Comparison of ENCODE assay signal across 8 cellular contexts in genomic region chr3:57060089-57060829, GRCh38. TPM values are rescaled to one million over a fixed set of nuclear protein-coding genes. Genes with fewer than 3 reads are reported as not detected.
DNase-seq lines count a peak whose midpoint lies in the region; ATAC-seq and TF ChIP-seq lines count a peak whose summit lies in the region.

SPATA12 (plus strand) TSS chr3:57060664; CDS start chr3:57073695, 13,031 bp downstream.

- POLR2A ChIA-PET in PC-3 (lab: Charles Lee; ENCODE audit: unreplicated experiment): interaction anchor here (0.5 kb wide), 1 partner anchor 62 kb away, joined by 6 read pairs; no protein-coding TSS in a partner anchor
- POLR2A ChIA-PET in CD4-positive, alpha-beta memory T cell (lab: Charles Lee; ENCODE audit: partially characterized antibody): no interaction called here

- no TSS peak for BruUV-seq in PC-3 (replicated peaks; lab: Mats Ljungman, UMichigan)

- no peak for TF ChIP-seq EP300 in esophagus muscularis mucosa (IDR thresholded peaks at IDR 0.05)

- 0 out of 2 replicates have a peak, but pooled peaks cover 8% of the 10 kb centered on the region for H3K79me2 ChIP-seq in PC-3 (ENCODE audit: low read length)

- H3K36me3 Mint-ChIP-seq in CD4-positive, alpha-beta memory T cell: no peaks in the 10 kb centered on the region

- no peaks in the 10 kb centered on the region for H3K27me3 ChIP-seq in PC-3 (ENCODE audit: low read length)
- no peaks in the 10 kb centered on the region for H3K27me3 ChIP-seq in esophagus muscularis mucosa
- H3K27me3 ChIP-seq in mucosa of stomach (ENCODE audit: control insufficient read depth, insufficient read depth, low read length): no peaks in the 10 kb centered on the region
- no peaks in the 10 kb centered on the region for H3K27me3 ChIP-seq in CD4-positive, alpha-beta memory T cell (ENCODE audit: insufficient read depth, low read length)

- peaks cover 4% of the 10 kb centered on the region for H3F3A ChIP-seq in PC-3 (ENCODE audit: low read length, unreplicated experiment)

- H3K4me2 ChIP-seq in PC-3 (ENCODE audit: low read length): peak within 1 kb of the TSS; percentile 82

- H3K9ac ChIP-seq in PC-3 (ENCODE audit: low read length): peak within 1 kb of the TSS; percentile 66
- H3K9ac ChIP-seq in mucosa of stomach (ENCODE audit: low read length): peak within 1 kb of the TSS; percentile 50

- CTCF ChIA-PET in PC-3 (lab: Charles Lee): interaction anchor here (0.6 to 0.7 kb wide), 4 partner anchors 40 to 165 kb away, joined by 3 to 5 read pairs (median 4); no protein-coding TSS in a partner anchor
- CTCF ChIA-PET in CD4-positive, alpha-beta memory T cell (lab: Charles Lee; ENCODE audit: partially characterized antibody): no interaction called here

- no peaks in the 10 kb centered on the region for H4K20me1 ChIP-seq in PC-3 (ENCODE audit: low read length)

- intact Hi-C loops in PC-3 (cut with micrococcal nuclease): loop anchor here (1.0 to 10.0 kb wide), 3 partner anchors 19 to 365 kb away; no protein-coding TSS in a partner anchor
- intact Hi-C loops in esophagus muscularis mucosa (cut with DNase I): no loop called here
- intact Hi-C loops in CD4-positive, alpha-beta memory T cell (cut with micrococcal nuclease): no loop called here

- H3K4me3 ChIP-seq in PC-3 (ENCODE audit: low read length) (peak within 1 kb of the TSS; percentile 51), esophagus muscularis mucosa (no peak within 1 kb of the TSS), mucosa of stomach (ENCODE audit: low read length) (no peak within 1 kb of the TSS)
- H3K4me3 ChIP-seq in CD4-positive, alpha-beta memory T cell (ENCODE audit: low read length in 2 of 2): no peak within 1 kb of the TSS

- no peaks in the 10 kb centered on the region for H3K4me1 Mint-ChIP-seq in CD4-positive, alpha-beta memory T cell

- peak; percentile 32 for DNase-seq in NK-92 treated with Interleukin-12 subunit alpha and Interleukin-12 subunit beta, amount 100 ng/mL, for 24 hours (lab: John Stamatoyannopoulos, UW)
- no peak for DNase-seq in NK-92 (lab: John Stamatoyannopoulos, UW; ENCODE audit: unreplicated experiment)
- peak; percentile 98 for DNase-seq in PC-3
- no peak for DNase-seq in esophagus muscularis mucosa (ENCODE audit: extremely low spot score)
- DNase-seq in NCI-H1436 (lab: John Stamatoyannopoulos, UW): no peak
- DNase-seq in CD4-positive, alpha-beta memory T cell: no peak

- peaks cover 3 to 21% of the 10 kb centered on the region in 2 donors for H3K27me3 Mint-ChIP-seq in CD4-positive, alpha-beta memory T cell

- H3K9me3 Mint-ChIP-seq in CD4-positive, alpha-beta memory T cell: no peaks in the 10 kb centered on the region

- ATAC-seq in PC-3 (peak; percentile 94), HG03280 (IDR thresholded peaks at IDR 0.05; ENCODE audit: unreplicated experiment) (no peak)

- TF ChIP-seq POLR2A in esophagus muscularis mucosa (IDR thresholded peaks at IDR 0.05; ENCODE audit: low read depth): no peak

- peak within 1 kb of the TSS; percentile 90 for H3K27ac ChIP-seq in PC-3 (ENCODE audit: low read length)
- H3K27ac ChIP-seq in esophagus muscularis mucosa (replicated peaks in 1 of 4): peak within 1 kb of the TSS; percentile 57 to 80 (median 66)
- no peak within 1 kb of the TSS for H3K27ac ChIP-seq in CD4-positive, alpha-beta memory T cell (ENCODE audit: low read depth, low read length)

- H3K9me2 ChIP-seq in PC-3 (replicated peaks; ENCODE audit: low read length): no peaks in the 10 kb centered on the region

- no peak within 1 kb of the TSS for H3K27ac Mint-ChIP-seq in CD4-positive, alpha-beta memory T cell

- H3K36me3 ChIP-seq in PC-3 (ENCODE audit: low read depth, low read length) (no peaks in the 10 kb centered on the region), esophagus muscularis mucosa (no peaks in the 10 kb centered on the region), mucosa of stomach (ENCODE audit: control insufficient read depth, insufficient read depth, low read length) (no peaks in the 10 kb centered on the region)
- no peaks in the 10 kb centered on the region for H3K36me3 ChIP-seq in CD4-positive, alpha-beta memory T cell (ENCODE audit: insufficient read depth, low read length)

- peaks cover 43% of the 10 kb centered on the region for H3K4me1 ChIP-seq in PC-3 (ENCODE audit: insufficient read depth, low read length)
- H3K4me1 ChIP-seq in esophagus muscularis mucosa: peaks cover 19 to 48% (median 42%) of the 10 kb centered on the region in 4 donors
- H3K4me1 ChIP-seq in mucosa of stomach (ENCODE audit: control insufficient read depth, insufficient read depth, low read length): peaks cover 31% of the 10 kb centered on the region
- no peaks in the 10 kb centered on the region for H3K4me1 ChIP-seq in CD4-positive, alpha-beta memory T cell (ENCODE audit: insufficient read depth, low read length)

- H3K9me3 ChIP-seq in PC-3 (ENCODE audit: low read length) (no peaks in the 10 kb centered on the region), esophagus muscularis mucosa (no peaks in the 10 kb centered on the region), mucosa of stomach (ENCODE audit: control insufficient read depth, low read length) (no peaks in the 10 kb centered on the region)
- no peaks in the 10 kb centered on the region for H3K9me3 ChIP-seq in CD4-positive, alpha-beta memory T cell (ENCODE audit: control insufficient read depth in 1 of 2, low read length in 2 of 2)

- H3K4me3 Mint-ChIP-seq in CD4-positive, alpha-beta memory T cell: no peak within 1 kb of the TSS

- no peak for TF ChIP-seq CTCF in PC-3 (conservative IDR thresholded peaks at IDR 0.05; ENCODE audit: low read depth, low read length)
- TF ChIP-seq CTCF in esophagus muscularis mucosa (IDR thresholded peaks at IDR 0.05): no peak

- 51% methylated on average over 11 of the region's 11 CpGs for WGBS in esophagus muscularis mucosa

- H2AFZ ChIP-seq in PC-3 (ENCODE audit: low read length): peak within 1 kb of the TSS; percentile 31; the same call in 1 of the 2 replicates

RNA-seq across cellular contexts. Expression of gene SPATA12, which starts in this region (rescaled TPM):
- 0.12 and 0.47 TPM in 2 replicates for total RNA-seq in PC-3 (2014; rRNA removed)
- under 1 TPM in 1 of 4 donors, not detected in 3; 0.13 TPM for total RNA-seq in esophagus muscularis mucosa
- not detected for total RNA-seq in CD4-positive, alpha-beta memory T cell
- not detected for polyA plus RNA-seq in CD4-positive, alpha-beta memory T cell

Comparison
In these comparisons a context has a peak if more than half of its experiments do, and no peak if none do; other contexts are left out.
1. Peak in DNase-seq, ATAC-seq, H3K4me3 ChIP-seq, H3K27ac ChIP-seq, H3K9ac ChIP-seq and H3K4me2 ChIP-seq in PC-3; RNA of the gene not detected or under 1 TPM.